ENCODE assay signal across 1 cellular context in the genomic region with DNA sequence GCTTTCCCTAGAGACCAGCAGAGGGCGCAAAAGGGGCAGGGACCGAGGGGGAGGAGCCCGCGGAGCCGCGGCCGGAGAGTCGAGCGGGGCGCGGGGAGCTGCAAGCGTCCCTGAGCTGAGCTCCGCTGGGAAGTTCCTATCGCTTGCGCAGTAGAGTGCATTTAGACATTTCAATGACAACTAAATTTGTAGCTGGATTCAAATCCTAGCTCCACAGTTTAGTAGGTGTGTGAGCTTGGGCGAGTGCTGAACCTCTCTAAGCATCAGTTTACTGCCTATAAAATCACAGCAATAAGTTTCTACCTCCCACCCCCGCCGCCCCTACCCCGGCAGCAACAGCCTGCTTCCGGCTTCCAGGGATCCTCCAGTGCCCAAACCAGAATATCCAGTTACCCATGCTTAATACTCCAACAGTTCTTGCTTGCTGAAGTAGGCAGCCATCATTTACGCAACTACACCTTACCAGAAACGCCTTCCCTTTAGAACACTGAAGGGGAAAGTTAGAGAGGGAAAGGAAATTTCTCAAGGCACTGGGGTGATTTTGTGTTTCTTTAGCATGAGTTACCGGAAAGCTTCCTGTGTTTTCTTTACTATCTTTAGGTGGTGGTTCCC.
TF ChIP-seq lines count a peak whose summit lies in the region.

No MANE protein-coding gene starts in this region.

TF ChIP-seq in K562, 482 proteins besides CTCF, POLR2A, EP300 and RAD21 (continued from another document):
- TF ChIP-seq, protein P1, sequence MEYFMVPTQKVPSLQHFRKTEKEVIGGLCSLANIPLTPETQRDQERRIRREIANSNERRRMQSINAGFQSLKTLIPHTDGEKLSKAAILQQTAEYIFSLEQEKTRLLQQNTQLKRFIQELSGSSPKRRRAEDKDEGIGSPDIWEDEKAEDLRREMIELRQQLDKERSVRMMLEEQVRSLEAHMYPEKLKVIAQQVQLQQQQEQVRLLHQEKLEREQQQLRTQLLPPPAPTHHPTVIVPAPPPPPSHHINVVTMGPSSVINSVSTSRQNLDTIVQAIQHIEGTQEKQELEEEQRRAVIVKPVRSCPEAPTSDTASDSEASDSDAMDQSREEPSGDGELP (CRISPR knock-in tag; IDR thresholded peaks at IDR 0.05; ENCODE audit: borderline replicate concordance): peak; percentile 52; the same call in 1 of the 2 replicates
- TF ChIP-seq STAG1 (CRISPR knock-in tag; IDR thresholded peaks at IDR 0.05; ENCODE audit: borderline replicate concordance): peak; percentile 56; the same call in 1 of the 2 replicates
- TF ChIP-seq, protein P2, sequence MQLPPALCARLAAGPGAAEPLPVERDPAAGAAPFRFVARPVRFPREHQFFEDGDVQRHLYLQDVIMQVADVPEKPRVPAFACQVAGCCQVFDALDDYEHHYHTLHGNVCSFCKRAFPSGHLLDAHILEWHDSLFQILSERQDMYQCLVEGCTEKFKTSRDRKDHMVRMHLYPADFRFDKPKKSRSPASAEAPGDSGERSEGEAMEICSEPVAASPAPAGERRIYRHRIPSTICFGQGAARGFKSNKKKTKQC (CRISPR knock-in tag; IDR thresholded peaks at IDR 0.05): no peak
- 0 out of 2 replicates have a peak, but pooled peaks have one; percentile 21 for TF ChIP-seq ERF (CRISPR knock-in tag; IDR thresholded peaks at IDR 0.05)
- peak; percentile 31; the same call in 1 of the 2 replicates for TF ChIP-seq ZNF589 (CRISPR knock-in tag; IDR thresholded peaks at IDR 0.05; ENCODE audit: low read depth)
- TF ChIP-seq, protein P3, sequence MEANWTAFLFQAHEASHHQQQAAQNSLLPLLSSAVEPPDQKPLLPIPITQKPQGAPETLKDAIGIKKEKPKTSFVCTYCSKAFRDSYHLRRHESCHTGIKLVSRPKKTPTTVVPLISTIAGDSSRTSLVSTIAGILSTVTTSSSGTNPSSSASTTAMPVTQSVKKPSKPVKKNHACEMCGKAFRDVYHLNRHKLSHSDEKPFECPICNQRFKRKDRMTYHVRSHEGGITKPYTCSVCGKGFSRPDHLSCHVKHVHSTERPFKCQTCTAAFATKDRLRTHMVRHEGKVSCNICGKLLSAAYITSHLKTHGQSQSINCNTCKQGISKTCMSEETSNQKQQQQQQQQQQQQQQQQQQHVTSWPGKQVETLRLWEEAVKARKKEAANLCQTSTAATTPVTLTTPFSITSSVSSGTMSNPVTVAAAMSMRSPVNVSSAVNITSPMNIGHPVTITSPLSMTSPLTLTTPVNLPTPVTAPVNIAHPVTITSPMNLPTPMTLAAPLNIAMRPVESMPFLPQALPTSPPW (CRISPR knock-in tag; IDR thresholded peaks at IDR 0.05): peak; percentile 53; the same call in 1 of the 2 replicates
- peak; percentile 51; the same call in 1 of the 2 replicates for TF ChIP-seq PHF21A (IDR thresholded peaks at IDR 0.05; ENCODE audit: borderline replicate concordance, low read depth)
- no peak for TF ChIP-seq SAP30 (IDR thresholded peaks at IDR 0.05; ENCODE audit: borderline replicate concordance, insufficient read depth, low read depth, low read length, poor library complexity, severe bottlenecking)
- no peak for TF ChIP-seq SMARCC2 (IDR thresholded peaks at IDR 0.05; ENCODE audit: low read depth)
- TF ChIP-seq FIP1L1 (IDR thresholded peaks at IDR 0.05; ENCODE audit: low read depth, low read length, poor library complexity, severe bottlenecking): no peak
- TF ChIP-seq ZNF217 (CRISPR knock-in tag; IDR thresholded peaks at IDR 0.05): no peak
- TF ChIP-seq ILF3 (IDR thresholded peaks at IDR 0.05; ENCODE audit: borderline replicate concordance): no peak
- TF ChIP-seq SP1 (CRISPR knock-in tag; IDR thresholded peaks at IDR 0.05): peak; percentile 85; the same call in 1 of the 2 replicates
